In genomic region chr10:72784551-72785421, GRCh38 we compare ENCODE assay signal across 10 cellular contexts.
DNase-seq lines count a peak whose midpoint lies in the region; ATAC-seq, FAIRE-seq and TF ChIP-seq lines count a peak whose summit lies in the region.
"Had no signal": no experiment of that assay in that cellular context is flagged by ENCODE, and none has a peak within 500 bp of the region (broad histone marks: within the 10 kb centered on the region; RNA-seq: fewer than 3 reads in every experiment).

No MANE protein-coding gene starts in this region.

- H3K9me3 ChIP-seq in BE2C, result no peaks in the 10 kb centered on the region

- no peak for FAIRE-seq in RCC 7860 (lab: Jason Lieb, UNC)

- DNase-seq in BE2C (peak; percentile 12), RCC 7860 (ENCODE audit: low spot score) (peak; percentile 14), fibroblast of the aortic adventitia (ENCODE audit: low read depth) (peak; percentile 96), non-pigmented ciliary epithelial cell (ENCODE audit: low read depth) (peak; percentile 48), NCI-H82 treated with DMSO at 0.1 percent for 48 hours (lab: John Stamatoyannopoulos, UW; ENCODE audit: unreplicated experiment) (no peak)
- DNase-seq: activated T-cell treated with anti-CD3 and anti-CD28 coated beads, Interleukin-2, amount 50 U/mL, for 24 hours; KG1 had no signal

- H3K4me1 ChIP-seq in BE2C, result 0 out of 2 replicates have a peak, but pooled peaks cover 3% of the 10 kb centered on the region

- no peak for TF ChIP-seq CTCF in BE2C (IDR thresholded peaks at IDR 0.05; ENCODE audit: low read depth, low read length)
- TF ChIP-seq CTCF in fibroblast of the aortic adventitia (IDR thresholded peaks at IDR 0.05; ENCODE audit: insufficient read depth, low read length), result no peak

- ATAC-seq in GM21786 (IDR thresholded peaks at IDR 0.05; ENCODE audit: unreplicated experiment), result no peak
- ATAC-seq in HG03135 (IDR thresholded peaks at IDR 0.05; ENCODE audit: unreplicated experiment), result no peak
- ATAC-seq in HG02938 (IDR thresholded peaks at IDR 0.05; ENCODE audit: unreplicated experiment), result no peak

- no peaks in the 10 kb centered on the region for H3K36me3 ChIP-seq in BE2C

- no peaks in the 10 kb centered on the region for H3K27me3 ChIP-seq in BE2C

- H3K4me3 ChIP-seq in BE2C (ENCODE audit: low read depth, low read length) (no peak overlapping the region), fibroblast of the aortic adventitia (ENCODE audit: low read depth, low read length) (peak overlapping the region; percentile 38)
